Comparison of ENCODE assay signal across 7 cellular contexts in the genomic region with DNA sequence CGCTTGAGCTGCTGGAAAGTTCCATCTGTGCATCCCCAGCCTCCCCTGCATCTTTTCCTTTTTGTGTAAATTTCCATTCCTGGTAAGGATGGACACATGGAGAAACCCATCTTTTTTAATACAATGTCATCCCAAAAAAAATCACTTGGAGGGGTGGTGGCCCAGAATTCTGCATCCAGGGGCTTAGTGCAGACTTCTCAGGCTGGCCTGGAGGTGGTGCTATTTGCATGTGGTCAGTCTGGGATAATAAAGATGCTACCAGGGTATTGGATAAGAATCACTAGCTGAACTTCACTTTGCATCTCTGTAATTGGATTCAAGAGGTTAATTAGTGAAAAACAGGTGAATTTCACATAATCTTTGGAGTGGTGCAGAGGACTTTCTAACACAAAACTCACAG. TPM values are rescaled to one million over a fixed set of nuclear protein-coding genes. Genes with fewer than 3 reads are reported as not detected.
DNase-seq lines count a peak whose midpoint lies in the region; ATAC-seq and TF ChIP-seq lines count a peak whose summit lies in the region.

No MANE protein-coding gene starts in this region.

- peak; percentile 84 for TF ChIP-seq CTCF in RWPE2 (IDR thresholded peaks at IDR 0.05; ENCODE audit: poor library complexity, severe bottlenecking)
- peak; percentile 51 for TF ChIP-seq CTCF in colonic mucosa (IDR thresholded peaks at IDR 0.05)

- H3K36me3 ChIP-seq in RWPE2 (ENCODE audit: low read depth) (no peaks in the 10 kb centered on the region), colonic mucosa (no peaks in the 10 kb centered on the region)

- no peaks in the 10 kb centered on the region for H3K27me3 ChIP-seq in RWPE2 (ENCODE audit: insufficient read depth, poor library complexity, severe bottlenecking)
- H3K27me3 ChIP-seq in colonic mucosa, result no peaks in the 10 kb centered on the region

- no peak overlapping the region for H3K4me3 ChIP-seq in RWPE2 (ENCODE audit: severe bottlenecking)
- no peak overlapping the region for H3K4me3 ChIP-seq in colonic mucosa

- H3K27ac ChIP-seq in RWPE2 (ENCODE audit: poor library complexity, severe bottlenecking) (no peak overlapping the region), colonic mucosa (no peak overlapping the region)

- no peaks in the 10 kb centered on the region for H3K9me3 ChIP-seq in RWPE2 (ENCODE audit: severe bottlenecking)
- no peaks in the 10 kb centered on the region for H3K9me3 ChIP-seq in colonic mucosa

- ATAC-seq in RWPE2 (ENCODE audit: low read depth) (no peak), HG03175 (IDR thresholded peaks at IDR 0.05; ENCODE audit: unreplicated experiment) (no peak), HG03565 (IDR thresholded peaks at IDR 0.05; ENCODE audit: unreplicated experiment) (no peak)

- H3K9ac ChIP-seq in colonic mucosa (ENCODE audit: low read depth in 2 of 2, low read length in 2 of 2), result no peak overlapping the region

- H3K4me1 ChIP-seq in RWPE2 (ENCODE audit: insufficient read depth, poor library complexity, severe bottlenecking), result peaks cover 3% of the 10 kb centered on the region
- H3K4me1 ChIP-seq in colonic mucosa, result peaks cover 3% of the 10 kb centered on the region

- peak; percentile 26 for DNase-seq in DMS53 treated with DMSO at 0.1 percent for 48 hours (lab: John Stamatoyannopoulos, UW; ENCODE audit: unreplicated experiment)
- peak; percentile 75 for DNase-seq in HT-29 (ENCODE audit: low spot score)
- no peak for DNase-seq in RWPE2 (ENCODE audit: low spot score)
- DNase-seq in colonic mucosa, result no peak
- DNase-seq in myocyte (ENCODE audit: low read depth), result peak; percentile 64

- intact Hi-C loops in colonic mucosa (cut with DNase I), result loop anchor here (10.0 kb wide), 1 partner anchor 46 kb away; no protein-coding TSS in a partner anchor

RNA-seq across cellular contexts. Expression of gene ZSCAN2, which starts 1.8 kb away (rescaled TPM):
- total RNA-seq in HT-29 (2014; rRNA removed; shearing (Covaris generic)), result 9.7 and 14.1 TPM in 2 replicates
- total RNA-seq in colonic mucosa (1 to 10 TPM; 6.3 to 6.4 TPM), myocyte (13.3 and 20.1 TPM in 2 replicates)
- 16.1 TPM for polyA plus RNA-seq in myocyte (2012)

RNA-seq across cellular contexts. Expression of gene WDR73, which starts 55.1 kb away (rescaled TPM):
- total RNA-seq in HT-29 (2014; rRNA removed; shearing (Covaris generic)), result 39.9 and 41.2 TPM in 2 replicates
- total RNA-seq in colonic mucosa, result 10 to 100 TPM; 15.3 to 24.3 TPM
- 18.9 and 24.5 TPM in 2 replicates for total RNA-seq in myocyte
- 18.9 TPM for polyA plus RNA-seq in myocyte (2012)

RNA-seq across cellular contexts. Expression of gene NMB, which starts 59.0 kb away (rescaled TPM):
- 96.2 and 97.9 TPM in 2 replicates for total RNA-seq in HT-29 (2014; rRNA removed; shearing (Covaris generic))
- total RNA-seq in colonic mucosa, result 1 to 10 TPM; 2.8 to 4.4 TPM
- total RNA-seq in myocyte, result 1.7 and 4.9 TPM in 2 replicates
- 3.1 TPM for polyA plus RNA-seq in myocyte (2012)

Comparison
In these comparisons a context has a peak if more than half of its experiments do, and no peak if none do; other contexts are left out.
1. DNase-seq: peak in DMS53 treated with DMSO at 0.1 percent for 48 hours (single experiment), HT-29 (single experiment) and myocyte (single experiment); none in RWPE2 (single experiment) and colonic mucosa (single experiment).
2. RNA of gene NMB, which starts 59.0 kb away (total RNA-seq): 96.2 to 97.9 TPM in HT-29; 2.8 to 4.4 TPM in colonic mucosa and 1.7 to 4.9 TPM in myocyte; every median in the first group is over 10 times any median in the second.